In genomic region chr17:56756536-56756935, GRCh38 we compare ENCODE assay signal across 12 cellular contexts.
A peak's percentile ranks its signal among the peaks of the same experiment; 100 is the strongest.
DNase-seq lines count a peak whose midpoint lies in the region; ATAC-seq and TF ChIP-seq lines count a peak whose summit lies in the region.
"Had no signal": no experiment of that assay in that cellular context is flagged by ENCODE, and none has a peak within 500 bp of the region (broad histone marks: within the 10 kb centered on the region; RNA-seq: fewer than 3 reads in every experiment).

No MANE protein-coding gene starts in this region.

- H3K4me3 Mint-ChIP-seq in activated CD8-positive, alpha-beta T cell treated with anti-CD3 and anti-CD28 coated beads for 36 hours: no peak overlapping the region
- no peak overlapping the region for H3K4me3 Mint-ChIP-seq in activated CD8-positive, alpha-beta T cell treated with anti-CD3 and anti-CD28 coated beads, Interleukin-2, amount 10 ng/mL, durations not matched to agents 7 days and 5 days
- H3K4me3 Mint-ChIP-seq: IgD-negative memory B cell had no signal

- no peaks in the 10 kb centered on the region for H3K27me3 Mint-ChIP-seq in activated CD8-positive, alpha-beta T cell treated with anti-CD3 and anti-CD28 coated beads for 36 hours
- H3K27me3 Mint-ChIP-seq in activated CD8-positive, alpha-beta T cell treated with anti-CD3 and anti-CD28 coated beads, Interleukin-2, amount 10 ng/mL, durations not matched to agents 7 days and 5 days (ENCODE audit: low read depth): no peaks in the 10 kb centered on the region

- POLR2A ChIA-PET in activated CD8-positive, alpha-beta T cell treated with anti-CD3 and anti-CD28 coated beads for 36 hours (lab: Charles Lee): no interaction called here
- POLR2A ChIA-PET in activated CD8-positive, alpha-beta T cell treated with anti-CD3 and anti-CD28 coated beads, Interleukin-2, amount 10 ng/mL, durations not matched to agents 7 days and 5 days (lab: Charles Lee): no interaction called here

- H3K4me1 Mint-ChIP-seq in activated CD8-positive, alpha-beta T cell treated with anti-CD3 and anti-CD28 coated beads for 36 hours (ENCODE audit: low read depth): peaks cover 13% of the 10 kb centered on the region
- H3K4me1 Mint-ChIP-seq in activated CD8-positive, alpha-beta T cell treated with anti-CD3 and anti-CD28 coated beads, Interleukin-2, amount 10 ng/mL, durations not matched to agents 7 days and 5 days (ENCODE audit: low read depth): peaks cover 7% of the 10 kb centered on the region

- no peaks in the 10 kb centered on the region for H3K9me3 Mint-ChIP-seq in activated CD8-positive, alpha-beta T cell treated with anti-CD3 and anti-CD28 coated beads for 36 hours
- H3K9me3 Mint-ChIP-seq in activated CD8-positive, alpha-beta T cell treated with anti-CD3 and anti-CD28 coated beads, Interleukin-2, amount 10 ng/mL, durations not matched to agents 7 days and 5 days (ENCODE audit: insufficient read depth): no peaks in the 10 kb centered on the region

- CTCF ChIA-PET in activated CD8-positive, alpha-beta T cell treated with anti-CD3 and anti-CD28 coated beads for 36 hours (lab: Charles Lee): no interaction called here
- CTCF ChIA-PET in activated CD8-positive, alpha-beta T cell treated with anti-CD3 and anti-CD28 coated beads, Interleukin-2, amount 10 ng/mL, durations not matched to agents 7 days and 5 days (lab: Charles Lee): interaction anchor here (0.9 to 1.2 kb wide), 2 partner anchors 23 to 41 kb away, joined by 3 to 7 read pairs; no protein-coding TSS in a partner anchor

- DNase-seq in activated CD8-positive, alpha-beta T cell treated with anti-CD3 and anti-CD28 coated beads for 36 hours: peak; percentile 8
- DNase-seq in activated CD8-positive, alpha-beta T cell treated with anti-CD3 and anti-CD28 coated beads, Interleukin-2, amount 10 ng/mL, durations not matched to agents 7 days and 5 days: no peak
- peak; percentile 49 for DNase-seq in RKO (ENCODE audit: low spot score)
- peak; percentile 87 for DNase-seq in fibroblast of mammary gland (ENCODE audit: low read depth)
- DNase-seq in smooth muscle cell of the brain vasculature (ENCODE audit: low read depth, low spot score): peak; percentile 43
- DNase-seq: BE2C, NCI-H526 treated with DMSO at 0.1 percent for 48 hours, tibial artery had no signal

- no peak overlapping the region for H3K27ac Mint-ChIP-seq in activated CD8-positive, alpha-beta T cell treated with anti-CD3 and anti-CD28 coated beads for 36 hours
- H3K27ac Mint-ChIP-seq in activated CD8-positive, alpha-beta T cell treated with anti-CD3 and anti-CD28 coated beads, Interleukin-2, amount 10 ng/mL, durations not matched to agents 7 days and 5 days: no peak overlapping the region

- H3K36me3 Mint-ChIP-seq in activated CD8-positive, alpha-beta T cell treated with anti-CD3 and anti-CD28 coated beads for 36 hours (ENCODE audit: low read depth): no peaks in the 10 kb centered on the region
- no peaks in the 10 kb centered on the region for H3K36me3 Mint-ChIP-seq in activated CD8-positive, alpha-beta T cell treated with anti-CD3 and anti-CD28 coated beads, Interleukin-2, amount 10 ng/mL, durations not matched to agents 7 days and 5 days (ENCODE audit: low read depth)

- intact Hi-C loops in activated CD8-positive, alpha-beta T cell treated with anti-CD3 and anti-CD28 coated beads for 36 hours (cut with micrococcal nuclease): no loop called here

- H3K4me3 ChIP-seq in fibroblast of mammary gland (ENCODE audit: control insufficient read depth, low read depth, low read length): no peak overlapping the region
- H3K4me3 ChIP-seq: tibial artery had no signal

- TF ChIP-seq CTCF in activated CD8-positive, alpha-beta T cell treated with anti-CD3 and anti-CD28 coated beads for 36 hours (IDR thresholded peaks at IDR 0.05): no peak
- TF ChIP-seq CTCF in fibroblast of mammary gland (conservative IDR thresholded peaks at IDR 0.05; ENCODE audit: control insufficient read depth, insufficient read depth, low read depth, low read length): no peak

- peak; percentile 50 for ATAC-seq in activated CD8-positive, alpha-beta T cell treated with anti-CD3 and anti-CD28 coated beads for 36 hours
- no peak for ATAC-seq in activated CD8-positive, alpha-beta T cell treated with anti-CD3 and anti-CD28 coated beads, Interleukin-2, amount 10 ng/mL, durations not matched to agents 7 days and 5 days
- no peak for ATAC-seq in HG02623 (IDR thresholded peaks at IDR 0.05; ENCODE audit: unreplicated experiment)
- no peak for ATAC-seq in HG03342 (IDR thresholded peaks at IDR 0.05; ENCODE audit: unreplicated experiment)
- ATAC-seq in GM19328 (IDR thresholded peaks at IDR 0.05; ENCODE audit: unreplicated experiment): no peak
